10 cellular contexts compared by ENCODE assay signal in genomic region chr11:34624069-34624468, GRCh38. TPM values are rescaled to one million over a fixed set of nuclear protein-coding genes. Genes with fewer than 3 reads are reported as not detected.
DNase-seq lines count a peak whose midpoint lies in the region; ATAC-seq and TF ChIP-seq lines count a peak whose summit lies in the region.
"Had no signal": no experiment of that assay in that cellular context is flagged by ENCODE, and none has a peak within 500 bp of the region (broad histone marks: within the 10 kb centered on the region; RNA-seq: fewer than 3 reads in every experiment).

No MANE protein-coding gene starts in this region.

- DNase-seq in T-helper 2 cell (peak in 3 of 5 experiments; percentile 4 to 83 (median 62)), spleen (peak; percentile 79), Kasumi-1 (lab: John Stamatoyannopoulos, UW) (no peak), NCI-H2107 (lab: John Stamatoyannopoulos, UW) (no peak)
- no peak for DNase-seq in T-helper 2 cell treated with Interferon-gamma antibody and Interleukin-4, amounts not matched to agents 5 μg/mL and 100 μg/mL, for 36 hours (ENCODE audit: low spot score)
- peak; percentile 50 to 60 for DNase-seq in activated CD4-positive, alpha-beta T cell treated with anti-CD3 and anti-CD28 coated beads, Interleukin-2, amount 50 U/mL, for 48 hours
- DNase-seq: 8988T, right cardiac atrium had no signal

- intact Hi-C loops in spleen (cut with DNase I; ENCODE audit: low total_unique reads) = no loop called here

- H3K36me3 Mint-ChIP-seq in T-helper 2 cell treated with Interferon-gamma antibody and Interleukin-4, amounts not matched to agents 5 μg/mL and 100 μg/mL, for 36 hours (ENCODE audit: low read depth) = no peaks in the 10 kb centered on the region

- TF ChIP-seq CTCF in spleen (IDR thresholded peaks at IDR 0.05 in 8 of 11, conservative IDR thresholded peaks at IDR 0.05 in 3 of 11) = no peak

- no peak for TF ChIP-seq POLR2A in spleen (IDR thresholded peaks at IDR 0.05)

- 73 to 94% (median 79%) methylated on average over 10 of the region's 10 CpGs for WGBS in spleen, 5 donors

- H3K4me3 Mint-ChIP-seq in T-helper 2 cell treated with Interferon-gamma antibody and Interleukin-4, amounts not matched to agents 5 μg/mL and 100 μg/mL, for 36 hours = no peak overlapping the region

- H3K36me3 ChIP-seq in spleen = no peaks in the 10 kb centered on the region

- no peaks in the 10 kb centered on the region for H3K4me1 Mint-ChIP-seq in T-helper 2 cell treated with Interferon-gamma antibody and Interleukin-4, amounts not matched to agents 5 μg/mL and 100 μg/mL, for 36 hours (ENCODE audit: low read depth)

- no peak overlapping the region for H3K4me3 ChIP-seq in spleen

- ATAC-seq in HG02852 (IDR thresholded peaks at IDR 0.05; ENCODE audit: unreplicated experiment) (peak; percentile 81), GM18858 (IDR thresholded peaks at IDR 0.05; ENCODE audit: unreplicated experiment) (no peak)
- ATAC-seq: right cardiac atrium had no signal

- peaks cover 0 to 6% (median 0%) of the 10 kb centered on the region in 7 donors for H3K27me3 ChIP-seq in spleen (replicated peaks in 1 of 7)

- H3K27ac Mint-ChIP-seq in T-helper 2 cell treated with Interferon-gamma antibody and Interleukin-4, amounts not matched to agents 5 μg/mL and 100 μg/mL, for 36 hours = no peak overlapping the region

- no peaks in the 10 kb centered on the region for H3K9me3 ChIP-seq in spleen

- H3K9me3 Mint-ChIP-seq in T-helper 2 cell treated with Interferon-gamma antibody and Interleukin-4, amounts not matched to agents 5 μg/mL and 100 μg/mL, for 36 hours = no peaks in the 10 kb centered on the region

- peaks cover 0 to 5% (median 0%) of the 10 kb centered on the region in 6 donors for H3K4me1 ChIP-seq in spleen

- peaks cover 27% of the 10 kb centered on the region for H3K27me3 Mint-ChIP-seq in T-helper 2 cell treated with Interferon-gamma antibody and Interleukin-4, amounts not matched to agents 5 μg/mL and 100 μg/mL, for 36 hours (ENCODE audit: low read depth)

- no peak overlapping the region for H3K27ac ChIP-seq in spleen

RNA-seq across cellular contexts. Expression of gene EHF, which starts 3.2 kb away (rescaled TPM):
- 1 to 10 TPM in 1 of 7 donors, under 1 TPM in 4, not detected in 2; 0.37 to 1.8 (median 0.46) TPM for total RNA-seq in spleen
- polyA plus RNA-seq in spleen = under 1 TPM; 0.02 to 0.33 (median 0.29) TPM

Comparison
In these comparisons a context has a peak if more than half of its experiments do, and no peak if none do; other contexts are left out.
1. DNase-seq: peak in T-helper 2 cell (3 of 5), activated CD4-positive, alpha-beta T cell treated with anti-CD3 and anti-CD28 coated beads, Interleukin-2, amount 50 U/mL, for 48 hours (2 of 2) and spleen (single experiment); none in T-helper 2 cell treated with Interferon-gamma antibody and Interleukin-4, amounts not matched to agents 5 μg/mL and 100 μg/mL, for 36 hours (single experiment), Kasumi-1 (0 of 2) and NCI-H2107 (single experiment).